Comparison of ENCODE assay signal across 8 cellular contexts in the genomic region with DNA sequence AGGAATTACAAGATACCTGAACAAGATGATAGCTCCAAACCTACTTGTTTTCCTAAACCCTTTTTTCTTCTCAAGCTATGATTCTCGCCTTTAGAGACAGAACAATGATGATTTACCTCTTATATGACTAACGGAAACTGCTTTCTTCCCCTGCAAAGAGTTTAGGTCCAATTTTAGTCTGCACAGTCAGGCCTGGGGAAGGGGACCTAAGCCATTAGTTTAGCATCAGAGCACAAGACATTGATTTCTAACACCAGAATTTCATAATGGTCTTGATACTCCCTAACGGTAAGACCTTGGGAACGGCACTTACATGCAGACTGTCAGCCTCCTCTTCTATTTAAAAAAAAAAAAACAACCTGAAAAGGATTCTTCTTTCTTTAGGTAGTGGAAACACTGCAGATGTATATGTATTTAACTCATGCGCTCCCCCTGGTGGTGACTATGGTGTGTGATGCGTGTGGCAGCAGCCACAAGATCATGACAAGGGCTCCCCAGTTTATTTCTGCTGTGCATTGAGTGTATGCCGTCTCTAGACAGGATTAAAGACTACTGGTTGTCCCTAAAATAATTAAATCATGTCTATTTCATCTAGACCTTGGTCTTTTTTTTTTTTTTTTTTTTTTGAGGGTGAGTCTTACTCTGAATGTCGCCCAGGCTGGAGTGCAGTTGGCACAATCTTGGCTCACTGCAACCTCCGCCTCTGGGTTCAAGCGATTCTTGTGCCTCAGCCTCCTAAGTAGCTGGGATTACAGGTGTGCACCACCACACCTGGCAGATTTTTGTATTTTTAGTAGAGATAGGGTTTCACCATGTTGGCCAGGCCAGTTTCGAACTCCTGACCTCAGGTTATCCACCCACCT. TPM values are rescaled to one million over a fixed set of nuclear protein-coding genes. Genes with fewer than 3 reads are reported as not detected.
DNase-seq lines count a peak whose midpoint lies in the region; ATAC-seq and TF ChIP-seq lines count a peak whose summit lies in the region.

No MANE protein-coding gene starts in this region.

- peak; percentile 95 for ATAC-seq in activated naive CD8-positive, alpha-beta T cell treated with anti-CD3 and anti-CD28 coated beads, Interleukin-2, amount 10 ng/mL, durations not matched to agents 7 days and 5 days (ENCODE audit: low read depth)
- peak in 3 of 4 donors; percentile 79 to 82 (median 80) for ATAC-seq in heart left ventricle
- ATAC-seq in psoas muscle, result peak; percentile 76 to 94 (median 88)
- ATAC-seq in aorta (ENCODE audit: low FRiP score), result peak; percentile 90
- no peak for ATAC-seq in GM19324 (IDR thresholded peaks at IDR 0.05; ENCODE audit: low FRiP score, unreplicated experiment)

- TF ChIP-seq CTCF in GM06990 (IDR thresholded peaks at IDR 0.05; ENCODE audit: insufficient read depth, low read length, poor library complexity, severe bottlenecking) (peak; percentile 73), SU-DHL-6 (IDR thresholded peaks at IDR 0.05; ENCODE audit: insufficient read depth, low read length, poor library complexity, severe bottlenecking) (peak; percentile 76), heart left ventricle (IDR thresholded peaks at IDR 0.05) (peak; percentile 79 to 92 (median 88)), psoas muscle (IDR thresholded peaks at IDR 0.05) (peak; percentile 88)

- peaks cover 3% of the 10 kb centered on the region for H3K36me3 Mint-ChIP-seq in activated naive CD8-positive, alpha-beta T cell treated with anti-CD3 and anti-CD28 coated beads, Interleukin-2, amount 10 ng/mL, durations not matched to agents 7 days and 5 days

- H3K9me3 Mint-ChIP-seq in activated naive CD8-positive, alpha-beta T cell treated with anti-CD3 and anti-CD28 coated beads, Interleukin-2, amount 10 ng/mL, durations not matched to agents 7 days and 5 days, result no peaks in the 10 kb centered on the region

- 47 to 52% (median 50%) methylated on average over 11 of the region's 11 CpGs for WGBS in heart left ventricle, 4 donors
- WGBS in psoas muscle, 3 donors, result 50 to 54% (median 50%) methylated on average over 11 of the region's 11 CpGs
- WGBS in aorta, 2 donors, result 43 to 46% methylated on average over 11 of the region's 11 CpGs

- H3K4me3 ChIP-seq in GM06990 (replicated peaks; ENCODE audit: low read depth, low read length) (no peak overlapping the region), SU-DHL-6 (ENCODE audit: insufficient read depth, low read length, poor library complexity, severe bottlenecking) (no peak overlapping the region), heart left ventricle (no peak overlapping the region), psoas muscle (no peak overlapping the region), aorta (ENCODE audit: low read length in 2 of 2) (no peak overlapping the region)

- POLR2A ChIA-PET in activated naive CD8-positive, alpha-beta T cell treated with anti-CD3 and anti-CD28 coated beads, Interleukin-2, amount 10 ng/mL, durations not matched to agents 7 days and 5 days (lab: Charles Lee), result interaction anchor here (0.6 to 0.7 kb wide), 2 partner anchors 275 to 501 kb away, joined by 3 to 6 read pairs; no protein-coding TSS in a partner anchor

- H3K27me3 Mint-ChIP-seq in activated naive CD8-positive, alpha-beta T cell treated with anti-CD3 and anti-CD28 coated beads, Interleukin-2, amount 10 ng/mL, durations not matched to agents 7 days and 5 days, result no peaks in the 10 kb centered on the region

- H3K9me3 ChIP-seq in SU-DHL-6 (ENCODE audit: insufficient read depth, low read length) (no peaks in the 10 kb centered on the region), heart left ventricle (no peaks in the 10 kb centered on the region), psoas muscle (no peaks in the 10 kb centered on the region), aorta (ENCODE audit: control insufficient read depth, low read length) (no peaks in the 10 kb centered on the region)

- H3K4me2 ChIP-seq in SU-DHL-6 (ENCODE audit: low read depth, low read length, poor library complexity, severe bottlenecking), result peak overlapping the region; percentile 23

- H3K36me3 ChIP-seq in GM06990 (ENCODE audit: control insufficient read depth, insufficient read depth, low read length) (peaks cover 5% of the 10 kb centered on the region), SU-DHL-6 (ENCODE audit: low read length) (no peaks in the 10 kb centered on the region; the same call in 1 of the 2 replicates), heart left ventricle (peaks cover 0 to 55% (median 41%) of the 10 kb centered on the region in 9 donors), psoas muscle (ENCODE audit: insufficient read depth in 1 of 2, low read depth in 1 of 2) (peaks cover 4 to 53% of the 10 kb centered on the region in 2 donors), aorta (ENCODE audit: control insufficient read depth in 1 of 2, insufficient read depth in 2 of 2, low read length in 1 of 2) (peaks cover 0 to 6% of the 10 kb centered on the region in 2 donors)

- H2AFZ ChIP-seq in SU-DHL-6 (ENCODE audit: low read depth, low read length, severe bottlenecking), result no peak overlapping the region

- no peaks in the 10 kb centered on the region for H3K79me2 ChIP-seq in SU-DHL-6 (ENCODE audit: insufficient read depth, low read length)

- intact Hi-C loops in heart left ventricle (cut with DNase I) (loop anchor here (1.0 to 10.0 kb wide), 15 partner anchors 82 to 242 kb away; no protein-coding TSS in a partner anchor), psoas muscle (cut with DNase I) (loop anchor here (1.0 to 10.0 kb wide), 5 partner anchors 86 to 240 kb away; no protein-coding TSS in a partner anchor), aorta (cut with DNase I) (loop anchor here (1.0 to 5.0 kb wide), 6 partner anchors 86 to 242 kb away; no protein-coding TSS in a partner anchor)

- DNase-seq in GM06990 (ENCODE audit: extremely low read depth, insufficient read length) (no peak), NCI-H1417 (lab: John Stamatoyannopoulos, UW) (peak; percentile 59 to 84 (median 79)), heart left ventricle (peak; percentile 72 to 89 (median 79)), psoas muscle (peak; percentile 79 to 88), aorta (peak; percentile 88 to 93)
- DNase-seq in activated naive CD8-positive, alpha-beta T cell treated with anti-CD3 and anti-CD28 coated beads, Interleukin-2, amount 10 ng/mL, durations not matched to agents 7 days and 5 days, result peak; percentile 79

- no peaks in the 10 kb centered on the region for H3K9me2 ChIP-seq in SU-DHL-6 (replicated peaks; ENCODE audit: insufficient read depth, low read length)

- H3K4me1 ChIP-seq in heart left ventricle (no peaks in the 10 kb centered on the region), psoas muscle (no peaks in the 10 kb centered on the region), aorta (ENCODE audit: control insufficient read depth in 1 of 2, insufficient read depth in 2 of 2, low read length in 2 of 2) (no peaks in the 10 kb centered on the region)

- H3K27ac ChIP-seq in SU-DHL-6 (ENCODE audit: low read depth, low read length) (peak overlapping the region; percentile 28), heart left ventricle (no peak overlapping the region), psoas muscle (no peak overlapping the region), aorta (ENCODE audit: low read depth in 1 of 2, low read length in 2 of 2) (no peak overlapping the region)

- H4K20me1 ChIP-seq in SU-DHL-6 (ENCODE audit: low read depth, low read length), result no peaks in the 10 kb centered on the region

- no peak overlapping the region for H3K9ac ChIP-seq in SU-DHL-6 (ENCODE audit: low read length)

- H3K4me1 Mint-ChIP-seq in activated naive CD8-positive, alpha-beta T cell treated with anti-CD3 and anti-CD28 coated beads, Interleukin-2, amount 10 ng/mL, durations not matched to agents 7 days and 5 days, result peaks cover 4% of the 10 kb centered on the region

- H3K27me3 ChIP-seq in GM06990 (replicated peaks; ENCODE audit: control insufficient read depth, insufficient read depth, low read length), result no peaks in the 10 kb centered on the region
- H3K27me3 ChIP-seq in SU-DHL-6 (ENCODE audit: low read length), result no peaks in the 10 kb centered on the region
- H3K27me3 ChIP-seq in heart left ventricle, result no peaks in the 10 kb centered on the region
- H3K27me3 ChIP-seq in psoas muscle (ENCODE audit: insufficient read depth in 3 of 3, low read length in 2 of 3), result no peaks in the 10 kb centered on the region
- H3K27me3 ChIP-seq in aorta (ENCODE audit: control insufficient read depth in 1 of 2, insufficient read depth in 2 of 2, low read length in 1 of 2), result no peaks in the 10 kb centered on the region

- H3K4me3 Mint-ChIP-seq in activated naive CD8-positive, alpha-beta T cell treated with anti-CD3 and anti-CD28 coated beads, Interleukin-2, amount 10 ng/mL, durations not matched to agents 7 days and 5 days, result no peak overlapping the region

- no peak for TF ChIP-seq POLR2A in heart left ventricle (IDR thresholded peaks at IDR 0.05)

- H3F3A ChIP-seq in SU-DHL-6 (ENCODE audit: insufficient read depth), result peaks cover 9% of the 10 kb centered on the region

- H3K27ac Mint-ChIP-seq in activated naive CD8-positive, alpha-beta T cell treated with anti-CD3 and anti-CD28 coated beads, Interleukin-2, amount 10 ng/mL, durations not matched to agents 7 days and 5 days, result no peak overlapping the region

RNA-seq across cellular contexts. Expression of gene TMEM222, which starts 37.3 kb away (rescaled TPM):
- 10 to 100 TPM; 35.8 to 40.4 TPM for total RNA-seq in activated naive CD8-positive, alpha-beta T cell treated with anti-CD3 and anti-CD28 coated beads, Interleukin-2, amount 10 ng/mL, durations not matched to agents 7 days and 5 days
- total RNA-seq in heart left ventricle, result 10 to 100 TPM; 18.1 to 32.5 (median 25.9) TPM
- 10 to 100 TPM; 28.9 to 49.3 TPM for polyA plus RNA-seq in heart left ventricle
- total RNA-seq in psoas muscle, result 10 to 100 TPM; 20.7 to 35.0 (median 23.8) TPM
- polyA plus RNA-seq in psoas muscle, result 10 to 100 TPM; 30.8 to 50.2 (median 40.6) TPM
- 10 to 100 TPM; 27.4 to 32.4 TPM for total RNA-seq in aorta
- polyA plus RNA-seq in aorta, result 10 to 100 TPM; 19.9 to 49.1 TPM

RNA-seq across cellular contexts. Expression of gene WDTC1, which starts 50.2 kb away (rescaled TPM):
- total RNA-seq in activated naive CD8-positive, alpha-beta T cell treated with anti-CD3 and anti-CD28 coated beads, Interleukin-2, amount 10 ng/mL, durations not matched to agents 7 days and 5 days, result 10 to 100 TPM; 41.5 to 43.0 TPM
- 10 to 100 TPM; 54.7 to 94.5 (median 60.3) TPM for total RNA-seq in heart left ventricle
- polyA plus RNA-seq in heart left ventricle, result 10 to 100 TPM; 30.8 to 53.8 TPM
- 10 to 100 TPM; 55.6 to 66.1 (median 61.2) TPM for total RNA-seq in psoas muscle
- 10 to 100 TPM; 10.8 to 55.4 (median 28.1) TPM for polyA plus RNA-seq in psoas muscle
- 10 to 100 TPM; 34.0 to 38.5 TPM for total RNA-seq in aorta
- polyA plus RNA-seq in aorta, result 10 to 100 TPM; 12.8 to 19.3 TPM

RNA-seq across cellular contexts. Expression of gene SYTL1, which starts 57.2 kb away (rescaled TPM):
- 100 to 1,000 TPM; 103 to 105 TPM for total RNA-seq in activated naive CD8-positive, alpha-beta T cell treated with anti-CD3 and anti-CD28 coated beads, Interleukin-2, amount 10 ng/mL, durations not matched to agents 7 days and 5 days
- total RNA-seq in heart left ventricle, result 1 to 10 TPM in 2 of 9 donors, under 1 TPM in 6, not detected in 1; 0.23 to 6.0 (median 0.46) TPM
- 1 to 10 TPM in 1 of 2 donors, under 1 TPM in 1; 0.57 to 1.2 TPM for polyA plus RNA-seq in heart left ventricle
- 1 to 10 TPM in 1 of 4 donors, under 1 TPM in 3; 0.41 to 1.3 (median 0.68) TPM for total RNA-seq in psoas muscle
- under 1 TPM; 0.13 to 0.23 (median 0.14) TPM for polyA plus RNA-seq in psoas muscle
- total RNA-seq in aorta, result 1 to 10 TPM; 1.8 to 3.7 TPM
- 1 to 10 TPM in 1 of 2 donors, under 1 TPM in 1; 0.75 to 1.2 TPM for polyA plus RNA-seq in aorta

Comparison
In these comparisons a context has a peak if more than half of its experiments do, and no peak if none do; other contexts are left out.
1. RNA of gene SYTL1, which starts 57.2 kb away (total RNA-seq): 103 to 105 TPM in activated naive CD8-positive, alpha-beta T cell treated with anti-CD3 and anti-CD28 coated beads, Interleukin-2, amount 10 ng/mL, durations not matched to agents 7 days and 5 days; 1.8 to 3.7 TPM in aorta, 0.41 to 1.3 TPM in psoas muscle and 0.23 to 6.0 TPM in heart left ventricle; every median in the first group is over 10 times any median in the second.
2. Peak in every context shown above with its lines, with median percentiles within 50 percentile points of each other: CTCF ChIP-seq.